Comparison of ENCODE assay signal across 1 cellular context in genomic region chr6:49506569-49507111, GRCh38.
TF ChIP-seq lines count a peak whose summit lies in the region.

No MANE protein-coding gene starts in this region.

TF ChIP-seq in HepG2, 621 proteins besides CTCF, POLR2A, EP300 and RAD21 (continued from another document and continues in another):
- no peak for TF ChIP-seq AFF4 (CRISPR knock-in tag; IDR thresholded peaks at IDR 0.05)
- 0 out of 2 replicates have a peak, but pooled peaks have one; percentile 17 for TF ChIP-seq HDAC2 (CRISPR knock-in tag; IDR thresholded peaks at IDR 0.05)
- TF ChIP-seq UBTF (CRISPR knock-in tag; IDR thresholded peaks at IDR 0.05) = no peak
- no peak for TF ChIP-seq ZNF30 (CRISPR knock-in tag; IDR thresholded peaks at IDR 0.05)
- peak; percentile 52; the same call in 1 of the 2 replicates for TF ChIP-seq MYPOP (CRISPR knock-in tag; IDR thresholded peaks at IDR 0.05)
- no peak for TF ChIP-seq SATB2 (CRISPR knock-in tag; IDR thresholded peaks at IDR 0.05)
- no peak for TF ChIP-seq ZNF761 (CRISPR knock-in tag; conservative IDR thresholded peaks at IDR 0.05)
- TF ChIP-seq ZBTB34 (CRISPR knock-in tag; IDR thresholded peaks at IDR 0.05) = no peak
- peak; percentile 95 for TF ChIP-seq PAXIP1 (CRISPR knock-in tag; conservative IDR thresholded peaks at IDR 0.05)
- no peak for TF ChIP-seq CHD2 (IDR thresholded peaks at IDR 0.05; ENCODE audit: low read depth, low read length)
- no peak for TF ChIP-seq TBP (CRISPR knock-in tag; IDR thresholded peaks at IDR 0.05)
- TF ChIP-seq SNAI1 (CRISPR knock-in tag; IDR thresholded peaks at IDR 0.05; ENCODE audit: borderline replicate concordance) = no peak
- TF ChIP-seq REXO4 (CRISPR knock-in tag; IDR thresholded peaks at IDR 0.05; ENCODE audit: borderline replicate concordance) = no peak
- no peak for TF ChIP-seq MLX (CRISPR knock-in tag; IDR thresholded peaks at IDR 0.05)
- no peak for TF ChIP-seq ZFP41 (CRISPR knock-in tag; IDR thresholded peaks at IDR 0.05; ENCODE audit: borderline replicate concordance)
- TF ChIP-seq SETDB1 (CRISPR knock-in tag; IDR thresholded peaks at IDR 0.05; ENCODE audit: borderline replicate concordance) = no peak
- peak; percentile 80 for TF ChIP-seq JUN (CRISPR knock-in tag; IDR thresholded peaks at IDR 0.05)
- TF ChIP-seq KLF13 (CRISPR knock-in tag; IDR thresholded peaks at IDR 0.05) = no peak
- no peak for TF ChIP-seq NR3C1 (CRISPR knock-in tag; IDR thresholded peaks at IDR 0.05)
- TF ChIP-seq GATAD1 (CRISPR knock-in tag; IDR thresholded peaks at IDR 0.05) = no peak
- TF ChIP-seq ZNF777 (CRISPR knock-in tag; IDR thresholded peaks at IDR 0.05) = no peak
- no peak for TF ChIP-seq NFE2L1 (CRISPR knock-in tag; IDR thresholded peaks at IDR 0.05; ENCODE audit: borderline replicate concordance)
- TF ChIP-seq ARNT2 (CRISPR knock-in tag; IDR thresholded peaks at IDR 0.05; ENCODE audit: low read depth) = no peak
- no peak for TF ChIP-seq ZNF549 (CRISPR knock-in tag; IDR thresholded peaks at IDR 0.05)
- TF ChIP-seq ASH2L (IDR thresholded peaks at IDR 0.05; ENCODE audit: insufficient read length, low read depth, low read length) = peak; percentile 93
- TF ChIP-seq ZNF230 (CRISPR knock-in tag; IDR thresholded peaks at IDR 0.05) = no peak
- 0 out of 2 replicates have a peak, but pooled peaks have one; percentile 43 for TF ChIP-seq ZNF614 (CRISPR knock-in tag; IDR thresholded peaks at IDR 0.05; ENCODE audit: borderline replicate concordance)
- TF ChIP-seq ZNF225 (CRISPR knock-in tag; IDR thresholded peaks at IDR 0.05) = no peak
- no peak for TF ChIP-seq ONECUT2 (CRISPR knock-in tag; IDR thresholded peaks at IDR 0.05)
- TF ChIP-seq ATF7 (IDR thresholded peaks at IDR 0.05) = no peak
- TF ChIP-seq ATF7 (CRISPR knock-in tag; IDR thresholded peaks at IDR 0.05) = no peak
- TF ChIP-seq ZNF839 (CRISPR knock-in tag; IDR thresholded peaks at IDR 0.05; ENCODE audit: borderline replicate concordance) = no peak
- TF ChIP-seq ZNF543 (CRISPR knock-in tag; IDR thresholded peaks at IDR 0.05) = 0 out of 2 replicates have a peak, but pooled peaks have one; percentile 53
- no peak; the same call in 1 of the 2 replicates for TF ChIP-seq GLI4 (CRISPR knock-in tag; IDR thresholded peaks at IDR 0.05; ENCODE audit: borderline replicate concordance)
- TF ChIP-seq TSC22D2 (CRISPR knock-in tag; IDR thresholded peaks at IDR 0.05; ENCODE audit: borderline replicate concordance) = no peak
- TF ChIP-seq HMGXB3 (CRISPR knock-in tag; IDR thresholded peaks at IDR 0.05; ENCODE audit: borderline replicate concordance) = peak; percentile 49; the same call in 1 of the 2 replicates
- no peak for TF ChIP-seq ZNF253 (CRISPR knock-in tag; IDR thresholded peaks at IDR 0.05; ENCODE audit: borderline replicate concordance)
- TF ChIP-seq ZNF276 (CRISPR knock-in tag; IDR thresholded peaks at IDR 0.05; ENCODE audit: low read depth) = no peak
- no peak for TF ChIP-seq SIN3A (IDR thresholded peaks at IDR 0.05; ENCODE audit: borderline replicate concordance, low read depth, low read length)
- no peak for TF ChIP-seq POLR2AphosphoS2 (IDR thresholded peaks at IDR 0.05; ENCODE audit: low read depth, low read length)
- TF ChIP-seq TAF15 (IDR thresholded peaks at IDR 0.05; ENCODE audit: low read depth, low read length, poor library complexity, severe bottlenecking) = no peak
- no peak for TF ChIP-seq MED8 (CRISPR knock-in tag; IDR thresholded peaks at IDR 0.05; ENCODE audit: insufficient replicate concordance)
- TF ChIP-seq SP140L (CRISPR knock-in tag; IDR thresholded peaks at IDR 0.05; ENCODE audit: borderline replicate concordance) = no peak
- TF ChIP-seq SUZ12 (IDR thresholded peaks at IDR 0.05; ENCODE audit: low read depth, low read length) = no peak
- TF ChIP-seq ZNF446 (CRISPR knock-in tag; IDR thresholded peaks at IDR 0.05) = no peak
- TF ChIP-seq MAZ (IDR thresholded peaks at IDR 0.05; ENCODE audit: borderline replicate concordance, low read depth, low read length) = no peak
- no peak for TF ChIP-seq MAZ (CRISPR knock-in tag; IDR thresholded peaks at IDR 0.05; ENCODE audit: low read depth)
